In the genomic region with DNA sequence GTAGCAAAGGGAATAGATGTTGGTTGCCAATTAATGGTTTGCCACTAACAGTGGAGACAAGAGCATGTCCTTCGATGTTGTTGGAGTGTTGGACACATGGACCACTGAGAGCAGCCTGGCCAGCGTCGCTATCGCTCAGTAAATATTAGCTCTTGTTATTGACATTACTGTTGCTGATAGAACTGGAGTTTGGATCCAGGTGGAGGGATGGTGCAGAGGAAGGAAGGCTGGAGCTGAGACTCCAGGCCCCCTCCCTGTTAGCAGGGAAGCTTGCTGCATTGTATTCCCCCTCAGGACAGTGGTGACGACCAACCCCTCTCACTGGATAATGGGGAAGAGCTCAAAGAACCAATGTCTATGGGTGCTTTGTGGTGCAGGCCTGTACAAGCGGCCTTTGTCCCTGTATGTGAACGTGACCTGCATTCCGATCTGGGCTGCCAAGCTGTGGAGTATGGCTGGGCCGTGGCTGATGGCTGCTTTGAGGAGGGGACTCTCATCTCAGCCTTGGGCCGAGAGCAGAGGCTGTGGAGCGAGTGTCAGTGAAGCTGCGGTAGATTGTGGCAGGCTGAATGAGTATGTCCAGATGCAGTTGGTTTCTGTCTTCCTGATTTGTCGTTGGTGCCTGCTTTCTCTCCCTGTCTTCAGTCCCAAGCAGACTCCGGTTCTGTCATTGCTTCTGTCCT, we compare ENCODE assay signal across 15 cellular contexts. TPM values are rescaled to one million over a fixed set of nuclear protein-coding genes. Genes with fewer than 3 reads are reported as not detected.
DNase-seq lines count a peak whose midpoint lies in the region; ATAC-seq, FAIRE-seq and TF ChIP-seq lines count a peak whose summit lies in the region.
"Had no signal": no experiment of that assay in that cellular context is flagged by ENCODE, and none has a peak within 500 bp of the region (broad histone marks: within the 10 kb centered on the region; RNA-seq: fewer than 3 reads in every experiment).

No MANE protein-coding gene starts in this region.

- POLR2A ChIA-PET in Caco-2 (lab: Charles Lee): interaction anchor here (0.6 to 1.0 kb wide), 5 partner anchors 11 to 287 kb away, joined by 3 to 4 read pairs (median 4); a partner anchor contains a TSS

- peak overlapping the region; percentile 80 for H3K27ac ChIP-seq in OCI-LY3 (ENCODE audit: low read length)
- H3K27ac ChIP-seq: suprapubic skin had no signal

- ATAC-seq in GM18858 (IDR thresholded peaks at IDR 0.05; ENCODE audit: unreplicated experiment): no peak

- H3K9me3 ChIP-seq in Caco-2 (no peaks in the 10 kb centered on the region), OCI-LY3 (ENCODE audit: insufficient read depth, low read length) (no peaks in the 10 kb centered on the region), HAP-1 (no peaks in the 10 kb centered on the region)
- H3K9me3 ChIP-seq: suprapubic skin had no signal

- peak; percentile 53 to 65 for DNase-seq in Caco-2
- DNase-seq in frontal cortex (ENCODE audit: low spot score in 2 of 2): peak; percentile 62 to 70
- peak in 55 of 56 donors; percentile 3 to 96 (median 81) for DNase-seq in nucleus accumbens (lab: John Stamatoyannopoulos, UW)
- no peak for DNase-seq in dedifferentiated amniotic fluid mesenchymal stem cell (ENCODE audit: extremely low spot score)
- no peak for DNase-seq in HAP-1 (ENCODE audit: low spot score in 2 of 2)
- no peak for DNase-seq in T-helper 9 cell
- DNase-seq: activated CD8-positive, alpha-beta memory T cell treated with anti-CD3 and anti-CD28 coated beads, Interleukin-2, amount 50 U/mL, for 48 hours; DMS 273 treated with DMSO at 0.1 percent for 48 hours; NCI-H510A; T-helper 1 cell had no signal

- no peak overlapping the region for H2AFZ ChIP-seq in OCI-LY3 (ENCODE audit: low read depth, low read length)

- no peak overlapping the region for H3K4me2 ChIP-seq in OCI-LY3 (ENCODE audit: low read length)

- H3K36me3 ChIP-seq in Caco-2 (ENCODE audit: control insufficient read depth, insufficient read depth, low read length) (peaks cover 2% of the 10 kb centered on the region; the same call in 1 of the 2 replicates), OCI-LY3 (replicated peaks; ENCODE audit: low read depth, low read length) (peaks cover 48% of the 10 kb centered on the region), HAP-1 (replicated peaks) (peaks cover 73% of the 10 kb centered on the region)

- H3K79me2 ChIP-seq in OCI-LY3 (ENCODE audit: low read length): peaks cover 83% of the 10 kb centered on the region

- TF ChIP-seq CTCF in Caco-2 (IDR thresholded peaks at IDR 0.05; ENCODE audit: insufficient read depth in 1 of 2, low read depth in 1 of 2, low read length in 1 of 2, severe bottlenecking in 1 of 2, unreplicated experiment in 1 of 2) (no peak), OCI-LY3 (IDR thresholded peaks at IDR 0.05; ENCODE audit: low read depth, low read length) (no peak)

- in situ Hi-C loops in HAP-1 (cut with MboI; ENCODE audit: low sequenced_read_pairs): no loop called here

- peaks cover 83% of the 10 kb centered on the region for H3K36me3 Mint-ChIP-seq in Caco-2 (ENCODE audit: insufficient read depth, unreplicated experiment)

- no peak overlapping the region for H3K9ac ChIP-seq in OCI-LY3 (ENCODE audit: low read length)

- no TSS peak for BruUV-seq in Caco-2 (replicated peaks; lab: Mats Ljungman, UMichigan)

- H3K27me3 ChIP-seq in Caco-2 (replicated peaks; ENCODE audit: control insufficient read depth, insufficient read depth, low read length) (no peaks in the 10 kb centered on the region), OCI-LY3 (ENCODE audit: low read depth, low read length) (no peaks in the 10 kb centered on the region), HAP-1 (ENCODE audit: low read depth) (no peaks in the 10 kb centered on the region)
- H3K27me3 ChIP-seq: suprapubic skin had no signal

- H3K9me3 Mint-ChIP-seq in Caco-2 (ENCODE audit: unreplicated experiment): no peaks in the 10 kb centered on the region
- H3K9me3 Mint-ChIP-seq: nephron had no signal

- intact Hi-C loops in Caco-2 (cut with micrococcal nuclease; ENCODE audit: unreplicated experiment): loop anchor here (2.0 kb wide), 1 partner anchor 13 kb away; no protein-coding TSS in a partner anchor

- CTCF ChIA-PET in Caco-2 (lab: Charles Lee): interaction anchor here (0.6 to 1.6 kb wide), 8 partner anchors 11 to 205 kb away, joined by 3 to 26 read pairs (median 4); a partner anchor contains a TSS

- peak overlapping the region; percentile 75 for H3K27ac Mint-ChIP-seq in Caco-2 (ENCODE audit: unreplicated experiment)

- H3K4me1 ChIP-seq in Caco-2: peaks cover 26% of the 10 kb centered on the region
- H3K4me1 ChIP-seq in OCI-LY3 (ENCODE audit: low read length): peaks cover 23% of the 10 kb centered on the region
- H3K4me1 ChIP-seq in HAP-1: no peaks in the 10 kb centered on the region

- peaks cover 24% of the 10 kb centered on the region for H3K4me1 Mint-ChIP-seq in Caco-2 (ENCODE audit: low read depth, unreplicated experiment)

- FAIRE-seq in frontal cortex (lab: Jason Lieb, UNC): no peak
- FAIRE-seq: GM18507 had no signal

- peak overlapping the region; percentile 58 for H3K4me3 Mint-ChIP-seq in Caco-2 (ENCODE audit: unreplicated experiment)
- H3K4me3 Mint-ChIP-seq: nephron had no signal

- H3K27me3 Mint-ChIP-seq in Caco-2 (ENCODE audit: insufficient read depth, unreplicated experiment): no peaks in the 10 kb centered on the region

- no peak overlapping the region for H3K4me3 ChIP-seq in Caco-2 (ENCODE audit: low read depth, low read length)
- H3K4me3 ChIP-seq in OCI-LY3 (ENCODE audit: low read length): no peak overlapping the region
- H3K4me3 ChIP-seq in HAP-1: no peak overlapping the region
- H3K4me3 ChIP-seq: suprapubic skin had no signal

- peaks cover 15% of the 10 kb centered on the region for H4K20me1 ChIP-seq in OCI-LY3 (ENCODE audit: insufficient read depth, low read length)

RNA-seq across cellular contexts. Expression of a gene that starts 7.0 kb away (rescaled TPM):
- 104 and 111 TPM in 2 replicates for total RNA-seq in Caco-2 (2022)
- 5.3 TPM for total RNA-seq in frontal cortex

RNA-seq across cellular contexts. Expression of a gene that starts 30.5 kb away (rescaled TPM):
- 8.4 and 9.4 TPM in 2 replicates for total RNA-seq in Caco-2 (2022)
- under 0.01 TPM for total RNA-seq in frontal cortex

RNA-seq across cellular contexts. Expression of a gene that starts 33.2 kb away (rescaled TPM):
- total RNA-seq in Caco-2 (2022): 45.8 and 49.3 TPM in 2 replicates
- total RNA-seq in frontal cortex: 11.8 TPM

RNA-seq across cellular contexts. Expression of a gene that starts 44.5 kb away (rescaled TPM):
- total RNA-seq in Caco-2 (2022) (6.3 and 10.2 TPM in 2 replicates), frontal cortex (0.41 TPM)

RNA-seq across cellular contexts. Expression of a gene that starts 47.2 kb away (rescaled TPM):
- 42.1 and 47.7 TPM in 2 replicates for total RNA-seq in Caco-2 (2022)
- 24.1 TPM for total RNA-seq in frontal cortex

Comparison
In these comparisons a context has a peak if more than half of its experiments do, and no peak if none do; other contexts are left out.
1. DNase-seq: peak in Caco-2 (2 of 2), frontal cortex (2 of 2) and nucleus accumbens (55 of 56); none in dedifferentiated amniotic fluid mesenchymal stem cell (single experiment), HAP-1 (0 of 2) and T-helper 9 cell (single experiment).
2. RNA of a gene that starts 7.0 kb away (total RNA-seq): 104 to 111 TPM in Caco-2; 5.3 TPM in frontal cortex (single experiment); every median in the first group is over 10 times any median in the second.